Comparison of ENCODE assay signal across 9 cellular contexts in the genomic region with DNA sequence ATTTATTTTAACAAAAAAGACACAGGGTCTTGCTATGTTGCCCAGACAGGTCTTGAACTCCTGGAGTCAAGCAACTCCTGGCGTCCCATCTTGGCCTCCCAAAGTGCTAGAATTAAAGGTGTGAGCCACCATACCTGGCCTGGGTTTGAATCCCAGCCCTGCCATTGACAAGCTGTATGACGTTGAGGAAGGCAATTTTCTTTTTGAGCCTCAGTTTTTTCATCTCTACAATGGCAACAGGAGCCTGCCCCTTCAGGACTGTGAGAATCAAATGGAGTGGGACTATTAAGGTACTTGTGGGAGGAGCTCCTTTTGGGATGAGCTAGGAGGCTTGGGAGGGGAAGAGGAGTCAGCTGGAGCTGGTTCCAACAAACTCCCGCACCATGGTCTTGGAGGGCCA. TPM values are rescaled to one million over a fixed set of nuclear protein-coding genes. Genes with fewer than 3 reads are reported as not detected.
DNase-seq lines count a peak whose midpoint lies in the region; ATAC-seq and TF ChIP-seq lines count a peak whose summit lies in the region.
"Had no signal": no experiment of that assay in that cellular context is flagged by ENCODE, and none has a peak within 500 bp of the region (broad histone marks: within the 10 kb centered on the region; RNA-seq: fewer than 3 reads in every experiment).

No MANE protein-coding gene starts in this region.

- peaks cover 55 to 88% of the 10 kb centered on the region in 2 donors for H3K4me1 ChIP-seq in ascending aorta
- H3K4me1 ChIP-seq in transverse colon, result peaks cover 73 to 89% (median 79%) of the 10 kb centered on the region in 4 donors

- H3K9me3 Mint-ChIP-seq in activated naive CD8-positive, alpha-beta T cell treated with anti-CD3 and anti-CD28 coated beads, Interleukin-2, amount 10 ng/mL, durations not matched to agents 7 days and 5 days, result no peaks in the 10 kb centered on the region
- no peaks in the 10 kb centered on the region for H3K9me3 Mint-ChIP-seq in activated naive CD8-positive, alpha-beta T cell treated with anti-CD3 and anti-CD28 coated beads, Interleukin-2, amount 50 U/mL, for 24 hours
- no peaks in the 10 kb centered on the region for H3K9me3 Mint-ChIP-seq in mesothelial cell of epicardium
- H3K9me3 Mint-ChIP-seq in T-helper 2 cell treated with Interferon-gamma antibody and Interleukin-4, amounts not matched to agents 5 μg/mL and 100 μg/mL, for 36 hours, result no peaks in the 10 kb centered on the region

- no peak overlapping the region for H3K4me3 Mint-ChIP-seq in activated naive CD8-positive, alpha-beta T cell treated with anti-CD3 and anti-CD28 coated beads, Interleukin-2, amount 10 ng/mL, durations not matched to agents 7 days and 5 days
- H3K4me3 Mint-ChIP-seq in activated naive CD8-positive, alpha-beta T cell treated with anti-CD3 and anti-CD28 coated beads, Interleukin-2, amount 50 U/mL, for 24 hours, result no peak overlapping the region
- no peak overlapping the region for H3K4me3 Mint-ChIP-seq in mesothelial cell of epicardium
- no peak overlapping the region for H3K4me3 Mint-ChIP-seq in T-helper 2 cell treated with Interferon-gamma antibody and Interleukin-4, amounts not matched to agents 5 μg/mL and 100 μg/mL, for 36 hours

- no peak for TF ChIP-seq EP300 in transverse colon (IDR thresholded peaks at IDR 0.05; ENCODE audit: low read depth)

- H3K27me3 ChIP-seq in ascending aorta (no peaks in the 10 kb centered on the region), transverse colon (no peaks in the 10 kb centered on the region)

- no peak for TF ChIP-seq POLR2A in transverse colon (IDR thresholded peaks at IDR 0.05)

- H3K36me3 ChIP-seq in ascending aorta, result no peaks in the 10 kb centered on the region
- H3K36me3 ChIP-seq in transverse colon, result no peaks in the 10 kb centered on the region

- no peaks in the 10 kb centered on the region for H3K9me3 ChIP-seq in ascending aorta
- H3K9me3 ChIP-seq in transverse colon, result no peaks in the 10 kb centered on the region

- WGBS in transverse colon (ENCODE audit: low coverage in 1 of 2), 2 donors, result 85% methylated on average over 3 of the region's 3 CpGs; no CpG with 5 or more reads in 1 of the 2 donors

- in situ Hi-C loops in transverse colon (cut with MboI; ENCODE audit: low pct_ligation_motif_present in 1 of 4, low pct_unique_long_range_greater_than_20kb in 1 of 4, low sequenced_read_pairs in 3 of 4), result no loop called here

- POLR2A ChIA-PET in activated naive CD8-positive, alpha-beta T cell treated with anti-CD3 and anti-CD28 coated beads, Interleukin-2, amount 10 ng/mL, durations not matched to agents 7 days and 5 days (lab: Charles Lee), result interaction anchor here (1.1 to 1.9 kb wide), 6 partner anchors 12 to 28 kb away, joined by 3 to 7 read pairs (median 4); a partner anchor contains a TSS

- no peak for ATAC-seq in activated naive CD8-positive, alpha-beta T cell treated with anti-CD3 and anti-CD28 coated beads, Interleukin-2, amount 10 ng/mL, durations not matched to agents 7 days and 5 days (ENCODE audit: low read depth)
- no peak for ATAC-seq in activated naive CD8-positive, alpha-beta T cell treated with anti-CD3 and anti-CD28 coated beads, Interleukin-2, amount 50 U/mL, for 24 hours
- ATAC-seq in HG03175 (IDR thresholded peaks at IDR 0.05; ENCODE audit: unreplicated experiment), result no peak
- no peak for ATAC-seq in HG03469 (IDR thresholded peaks at IDR 0.05; ENCODE audit: unreplicated experiment)

- H3K4me3 ChIP-seq in ascending aorta, result no peak overlapping the region
- no peak overlapping the region for H3K4me3 ChIP-seq in transverse colon

- H3K27ac Mint-ChIP-seq in activated naive CD8-positive, alpha-beta T cell treated with anti-CD3 and anti-CD28 coated beads, Interleukin-2, amount 10 ng/mL, durations not matched to agents 7 days and 5 days, result peak overlapping the region; percentile 82
- no peak overlapping the region for H3K27ac Mint-ChIP-seq in activated naive CD8-positive, alpha-beta T cell treated with anti-CD3 and anti-CD28 coated beads, Interleukin-2, amount 50 U/mL, for 24 hours
- H3K27ac Mint-ChIP-seq in mesothelial cell of epicardium, result peak overlapping the region; percentile 97
- H3K27ac Mint-ChIP-seq in T-helper 2 cell treated with Interferon-gamma antibody and Interleukin-4, amounts not matched to agents 5 μg/mL and 100 μg/mL, for 36 hours, result no peak overlapping the region

- no peak for TF ChIP-seq CTCF in ascending aorta (IDR thresholded peaks at IDR 0.05)
- no peak for TF ChIP-seq CTCF in mesothelial cell of epicardium (IDR thresholded peaks at IDR 0.05; ENCODE audit: unreplicated experiment)
- TF ChIP-seq CTCF in transverse colon (IDR thresholded peaks at IDR 0.05), result no peak

- H3K36me3 Mint-ChIP-seq in activated naive CD8-positive, alpha-beta T cell treated with anti-CD3 and anti-CD28 coated beads, Interleukin-2, amount 10 ng/mL, durations not matched to agents 7 days and 5 days, result peaks cover 10% of the 10 kb centered on the region
- H3K36me3 Mint-ChIP-seq in activated naive CD8-positive, alpha-beta T cell treated with anti-CD3 and anti-CD28 coated beads, Interleukin-2, amount 50 U/mL, for 24 hours (ENCODE audit: low read depth), result no peaks in the 10 kb centered on the region
- no peaks in the 10 kb centered on the region for H3K36me3 Mint-ChIP-seq in mesothelial cell of epicardium
- H3K36me3 Mint-ChIP-seq in T-helper 2 cell treated with Interferon-gamma antibody and Interleukin-4, amounts not matched to agents 5 μg/mL and 100 μg/mL, for 36 hours (ENCODE audit: low read depth), result peaks cover 5% of the 10 kb centered on the region

- H3K27ac ChIP-seq in ascending aorta (peak overlapping the region; percentile 90 to 91), transverse colon (peak overlapping the region in 3 of 4 donors; percentile 10 to 91 (median 22))

- DNase-seq in activated naive CD8-positive, alpha-beta T cell treated with anti-CD3 and anti-CD28 coated beads, Interleukin-2, amount 10 ng/mL, durations not matched to agents 7 days and 5 days, result no peak
- no peak for DNase-seq in activated naive CD8-positive, alpha-beta T cell treated with anti-CD3 and anti-CD28 coated beads, Interleukin-2, amount 50 U/mL, for 24 hours
- DNase-seq in ascending aorta (ENCODE audit: low spot score in 2 of 2) (peak in 1 of 2 donors; percentile 61), mesothelial cell of epicardium (ENCODE audit: low spot score in 2 of 2, unreplicated experiment in 2 of 2) (no peak), transverse colon (no peak)
- DNase-seq in T-helper 2 cell treated with Interferon-gamma antibody and Interleukin-4, amounts not matched to agents 5 μg/mL and 100 μg/mL, for 36 hours (ENCODE audit: low spot score), result no peak

- intact Hi-C loops in ascending aorta (cut with DNase I) (no loop called here), transverse colon (cut with DNase I; ENCODE audit: low total_unique reads) (no loop called here)

- H3K27me3 Mint-ChIP-seq in activated naive CD8-positive, alpha-beta T cell treated with anti-CD3 and anti-CD28 coated beads, Interleukin-2, amount 10 ng/mL, durations not matched to agents 7 days and 5 days, result no peaks in the 10 kb centered on the region
- H3K27me3 Mint-ChIP-seq in activated naive CD8-positive, alpha-beta T cell treated with anti-CD3 and anti-CD28 coated beads, Interleukin-2, amount 50 U/mL, for 24 hours, result peaks cover 2% of the 10 kb centered on the region
- H3K27me3 Mint-ChIP-seq in mesothelial cell of epicardium (ENCODE audit: low read depth), result no peaks in the 10 kb centered on the region
- H3K27me3 Mint-ChIP-seq in T-helper 2 cell treated with Interferon-gamma antibody and Interleukin-4, amounts not matched to agents 5 μg/mL and 100 μg/mL, for 36 hours (ENCODE audit: low read depth), result no peaks in the 10 kb centered on the region

- H3K4me1 Mint-ChIP-seq in activated naive CD8-positive, alpha-beta T cell treated with anti-CD3 and anti-CD28 coated beads, Interleukin-2, amount 10 ng/mL, durations not matched to agents 7 days and 5 days, result peaks cover 71% of the 10 kb centered on the region
- H3K4me1 Mint-ChIP-seq in activated naive CD8-positive, alpha-beta T cell treated with anti-CD3 and anti-CD28 coated beads, Interleukin-2, amount 50 U/mL, for 24 hours, result peaks cover 46% of the 10 kb centered on the region
- H3K4me1 Mint-ChIP-seq in mesothelial cell of epicardium, result peaks cover 85% of the 10 kb centered on the region
- peaks cover 53% of the 10 kb centered on the region for H3K4me1 Mint-ChIP-seq in T-helper 2 cell treated with Interferon-gamma antibody and Interleukin-4, amounts not matched to agents 5 μg/mL and 100 μg/mL, for 36 hours (ENCODE audit: low read depth)

RNA-seq across cellular contexts. Expression of a gene that starts 6.2 kb away (rescaled TPM):
- total RNA-seq in activated naive CD8-positive, alpha-beta T cell treated with anti-CD3 and anti-CD28 coated beads, Interleukin-2, amount 10 ng/mL, durations not matched to agents 7 days and 5 days, result 10 to 100 TPM; 51.7 to 53.6 TPM
- total RNA-seq in ascending aorta (77.3 TPM), mesothelial cell of epicardium (74.0 to 80.8 TPM (median 79.6 TPM) in 3 replicates), transverse colon (100 to 1,000 TPM in 1 of 4 donors, 10 to 100 TPM in 3; 23.5 to 110 (median 49.1) TPM)

RNA-seq across cellular contexts. Expression of a gene that starts 27.5 kb away (rescaled TPM):
- total RNA-seq in activated naive CD8-positive, alpha-beta T cell treated with anti-CD3 and anti-CD28 coated beads, Interleukin-2, amount 10 ng/mL, durations not matched to agents 7 days and 5 days, result 10 to 100 TPM; 67.9 to 75.2 TPM
- total RNA-seq in ascending aorta (1.2 TPM), mesothelial cell of epicardium (16.4 to 18.9 TPM (median 16.8 TPM) in 3 replicates), transverse colon (1 to 10 TPM in 3 of 4 donors, not detected in 1; 1.6 to 3.2 (median 2.4) TPM)

RNA-seq across cellular contexts. Expression of a gene that starts 49.3 kb away (rescaled TPM):
- under 1 TPM in 1 of 2 experiments, not detected in 1; 0.48 TPM for total RNA-seq in activated naive CD8-positive, alpha-beta T cell treated with anti-CD3 and anti-CD28 coated beads, Interleukin-2, amount 10 ng/mL, durations not matched to agents 7 days and 5 days
- total RNA-seq in ascending aorta, result not detected
- total RNA-seq in mesothelial cell of epicardium, result 0.27 TPM in 1 of 3 replicates, not detected in the others
- not detected for total RNA-seq in transverse colon
- total RNA-seq: NCI-H460 had no signal

Comparison
In these comparisons a context has a peak if more than half of its experiments do, and no peak if none do; other contexts are left out.
1. H3K27ac Mint-ChIP-seq: peak in activated naive CD8-positive, alpha-beta T cell treated with anti-CD3 and anti-CD28 coated beads, Interleukin-2, amount 10 ng/mL, durations not matched to agents 7 days and 5 days (single experiment) and mesothelial cell of epicardium (single experiment); none in activated naive CD8-positive, alpha-beta T cell treated with anti-CD3 and anti-CD28 coated beads, Interleukin-2, amount 50 U/mL, for 24 hours (single experiment) and T-helper 2 cell treated with Interferon-gamma antibody and Interleukin-4, amounts not matched to agents 5 μg/mL and 100 μg/mL, for 36 hours (single experiment).